ENCODE assay signal across 8 cellular contexts in genomic region chr20:52191132-52191435, GRCh38. TPM values are rescaled to one million over a fixed set of nuclear protein-coding genes. Genes with fewer than 3 reads are reported as not detected.
A peak's percentile ranks its signal among the peaks of the same experiment; 100 is the strongest.
DNase-seq lines count a peak whose midpoint lies in the region; ATAC-seq and TF ChIP-seq lines count a peak whose summit lies in the region.

No MANE protein-coding gene starts in this region.

- no peak for TF ChIP-seq EP300 in suprapubic skin (IDR thresholded peaks at IDR 0.05)

- peaks cover 11% of the 10 kb centered on the region for H3K4me1 Mint-ChIP-seq in Calu3 (ENCODE audit: low read depth, unreplicated experiment)
- H3K4me1 Mint-ChIP-seq in MCF 10A (ENCODE audit: insufficient read depth, unreplicated experiment) = peaks cover 14% of the 10 kb centered on the region

- POLR2A ChIA-PET in MCF 10A (lab: Yijun Ruan, JAX) = interaction anchor here (0.5 to 3.5 kb wide), 11 partner anchors 9 to 1870 kb away, joined by 3 to 20 read pairs (median 3); no protein-coding TSS in a partner anchor

- BruUV-seq in Calu3 (replicated peaks; lab: Mats Ljungman, UMichigan) (no TSS peak), MCF 10A (replicated peaks; lab: Mats Ljungman, UMichigan) (no TSS peak)

- H3K27me3 ChIP-seq in suprapubic skin = no peaks in the 10 kb centered on the region

- H3K4me1 ChIP-seq in suprapubic skin = peaks cover 16% of the 10 kb centered on the region

- H3K27me3 Mint-ChIP-seq in Calu3 (ENCODE audit: unreplicated experiment) (no peaks in the 10 kb centered on the region), MCF 10A (ENCODE audit: insufficient read depth, unreplicated experiment) (no peaks in the 10 kb centered on the region)

- TF ChIP-seq CTCF in Calu3 (IDR thresholded peaks at IDR 0.05; ENCODE audit: unreplicated experiment) = no peak
- TF ChIP-seq CTCF in LNCaP clone FGC (IDR thresholded peaks at IDR 0.05; ENCODE audit: control insufficient read depth, extremely low read depth, insufficient read depth) = 0 out of 2 replicates have a peak, but pooled peaks have one; percentile 1
- TF ChIP-seq CTCF in MCF 10A (IDR thresholded peaks at IDR 0.05; ENCODE audit: unreplicated experiment) = no peak
- no peak for TF ChIP-seq CTCF in suprapubic skin (IDR thresholded peaks at IDR 0.05)

- no peaks in the 10 kb centered on the region for H3K9me3 ChIP-seq in suprapubic skin

- H3K4me3 ChIP-seq in LNCaP clone FGC (ENCODE audit: low read depth, low read length) (peak overlapping the region; percentile 92), suprapubic skin (peak overlapping the region; percentile 82)

- DNase-seq in Calu3 (no peak), LNCaP clone FGC (ENCODE audit: low read depth) (no peak), MCF 10A (ENCODE audit: unreplicated experiment) (peak; percentile 56), left lobe of liver (ENCODE audit: low spot score) (no peak), suprapubic skin (ENCODE audit: low spot score in 2 of 2) (no peak)
- DNase-seq in activated CD8-positive, alpha-beta memory T cell treated with anti-CD3 and anti-CD28 coated beads, Interleukin-2, amount 50 U/mL, for 4 hours = no peak

- ATAC-seq in GM21528 (IDR thresholded peaks at IDR 0.05; ENCODE audit: low FRiP score, unreplicated experiment) (peak; percentile 29), left lobe of liver (peak; percentile 76), HG03520 (IDR thresholded peaks at IDR 0.05; ENCODE audit: unreplicated experiment) (no peak)

- CTCF ChIA-PET in Calu3 (lab: Charles Lee) = interaction anchor here (0.7 to 1.1 kb wide), 5 partner anchors 9 to 184 kb away, joined by 3 to 5 read pairs (median 4); no protein-coding TSS in a partner anchor
- CTCF ChIA-PET in MCF 10A (lab: Yijun Ruan, JAX) = interaction anchor here (0.8 to 2.3 kb wide), 9 partner anchors 9 to 1356 kb away, joined by 3 to 8 read pairs (median 5); no protein-coding TSS in a partner anchor

- intact Hi-C loops in Calu3 (cut with micrococcal nuclease; ENCODE audit: unreplicated experiment) (no loop called here), MCF 10A (cut with micrococcal nuclease) (no loop called here)

- H3K27ac Mint-ChIP-seq in Calu3 (ENCODE audit: unreplicated experiment) (peak overlapping the region; percentile 84), MCF 10A (ENCODE audit: low read depth, unreplicated experiment) (peak overlapping the region; percentile 91)

- peaks cover 11% of the 10 kb centered on the region for H3K36me3 ChIP-seq in suprapubic skin

- H3K9me3 Mint-ChIP-seq in Calu3 (ENCODE audit: low read depth, unreplicated experiment) (no peaks in the 10 kb centered on the region), MCF 10A (ENCODE audit: unreplicated experiment) (no peaks in the 10 kb centered on the region)

- peak overlapping the region; percentile 97 for H3K4me3 Mint-ChIP-seq in Calu3 (ENCODE audit: low read depth, unreplicated experiment)
- peak overlapping the region; percentile 94 for H3K4me3 Mint-ChIP-seq in MCF 10A (ENCODE audit: unreplicated experiment)

- H3K36me3 Mint-ChIP-seq in Calu3 (ENCODE audit: insufficient read depth, unreplicated experiment) (peaks cover 41% of the 10 kb centered on the region), MCF 10A (ENCODE audit: insufficient read depth, unreplicated experiment) (peaks cover 8% of the 10 kb centered on the region)

- peak overlapping the region; percentile 87 for H3K27ac ChIP-seq in suprapubic skin

- 1% methylated on average over 11 of the region's 17 CpGs for WGBS in suprapubic skin

- TF ChIP-seq POLR2A in suprapubic skin (IDR thresholded peaks at IDR 0.05) = no peak

RNA-seq across cellular contexts. Expression of gene ZFP64, which starts 0.5 kb away (rescaled TPM):
- 22.6 and 25.6 TPM in 2 replicates for total RNA-seq in Calu3 (2022)
- total RNA-seq in MCF 10A (2022) = 13.0 and 13.8 TPM in 2 replicates
- total RNA-seq in left lobe of liver = 5.7 TPM
- total RNA-seq in suprapubic skin = 10 to 100 TPM; 25.1 to 33.8 (median 28.2) TPM
